8 cellular contexts compared by ENCODE assay signal in the genomic region with DNA sequence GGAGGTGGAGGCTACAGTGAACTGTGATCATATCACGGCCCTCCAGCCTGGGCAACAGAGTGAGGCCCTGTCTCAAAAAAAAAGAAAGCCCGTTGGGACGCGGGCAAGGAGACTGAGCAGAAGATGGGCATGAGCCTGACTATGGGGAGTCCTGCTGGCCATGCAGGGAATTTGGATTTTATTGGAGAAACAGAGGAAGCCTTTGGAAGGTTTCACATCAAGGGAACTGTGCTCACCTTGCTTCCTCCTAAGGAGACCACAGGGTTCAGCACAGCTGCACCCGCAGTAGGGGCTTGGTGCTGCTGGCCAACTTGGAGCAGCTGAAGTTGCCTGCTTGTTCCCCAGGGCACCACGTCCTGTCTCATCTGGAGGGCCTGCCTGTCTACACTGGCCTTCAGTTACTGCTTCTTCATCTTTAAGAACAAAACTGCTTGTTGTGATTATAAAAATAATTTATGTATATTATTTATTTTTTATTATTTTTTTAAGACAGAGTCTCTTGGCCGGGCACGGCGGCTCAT. TPM values are rescaled to one million over a fixed set of nuclear protein-coding genes. Genes with fewer than 3 reads are reported as not detected.
A peak's percentile ranks its signal among the peaks of the same experiment; 100 is the strongest.
DNase-seq lines count a peak whose midpoint lies in the region; ATAC-seq, FAIRE-seq and TF ChIP-seq lines count a peak whose summit lies in the region.

No MANE protein-coding gene starts in this region.

- H3F3A ChIP-seq in Loucy (ENCODE audit: low read depth) = no peaks in the 10 kb centered on the region

- intact Hi-C loops in colonic mucosa (cut with DNase I) = no loop called here

- no peaks in the 10 kb centered on the region for H4K20me1 ChIP-seq in Loucy (ENCODE audit: insufficient read depth, low read length, poor library complexity, severe bottlenecking)

- no peaks in the 10 kb centered on the region for H3K9me2 ChIP-seq in Loucy (replicated peaks; ENCODE audit: low read depth, low read length)

- in situ Hi-C loops in Caki2 (cut with HindIII; ENCODE audit: low pct_unique_long_range_greater_than_20kb, low sequenced_read_pairs) = no loop called here

- H3K4me1 ChIP-seq in Loucy (ENCODE audit: insufficient read depth, low read length, poor library complexity, severe bottlenecking) = peaks cover 10% of the 10 kb centered on the region
- peaks cover 5% of the 10 kb centered on the region for H3K4me1 ChIP-seq in colonic mucosa
- peaks cover 4% of the 10 kb centered on the region for H3K4me1 ChIP-seq in parathyroid adenoma

- H3K36me3 ChIP-seq in Loucy (ENCODE audit: insufficient read depth, low read length) = no peaks in the 10 kb centered on the region
- H3K36me3 ChIP-seq in colonic mucosa = no peaks in the 10 kb centered on the region
- H3K36me3 ChIP-seq in parathyroid adenoma (ENCODE audit: control insufficient read depth, insufficient read depth, low read length) = no peaks in the 10 kb centered on the region

- H2AFZ ChIP-seq in Loucy (ENCODE audit: low read length) (no peak overlapping the region), parathyroid adenoma (peak overlapping the region; percentile 86)

- no peak for FAIRE-seq in GM19239 (lab: Jason Lieb, UNC)

- H3K4me2 ChIP-seq in Loucy (ENCODE audit: low read depth, low read length, poor library complexity, severe bottlenecking) (peak overlapping the region; percentile 96), parathyroid adenoma (ENCODE audit: low read length) (peak overlapping the region; percentile 85)

- DNase-seq in Caki2 (ENCODE audit: low read depth) (peak; percentile 35), colonic mucosa (no peak), GM19239 (ENCODE audit: insufficient read length, low spot score) (no peak), NCI-H748 treated with DMSO at 0.1 percent for 48 hours (lab: John Stamatoyannopoulos, UW) (no peak)

- TF ChIP-seq CTCF in Loucy (conservative IDR thresholded peaks at IDR 0.05; ENCODE audit: low read length) (no peak), colonic mucosa (IDR thresholded peaks at IDR 0.05) (no peak), parathyroid adenoma (IDR thresholded peaks at IDR 0.05) (no peak)

- H3K27me3 ChIP-seq in Loucy (ENCODE audit: insufficient read depth, low read length, poor library complexity, severe bottlenecking) = no peaks in the 10 kb centered on the region
- H3K27me3 ChIP-seq in colonic mucosa = no peaks in the 10 kb centered on the region
- H3K27me3 ChIP-seq in parathyroid adenoma (ENCODE audit: control insufficient read depth, insufficient read depth, low read length) = no peaks in the 10 kb centered on the region

- H3K9me3 ChIP-seq in Loucy (ENCODE audit: insufficient read depth, low read depth, low read length) (no peaks in the 10 kb centered on the region), colonic mucosa (no peaks in the 10 kb centered on the region), parathyroid adenoma (ENCODE audit: control insufficient read depth, low read length) (no peaks in the 10 kb centered on the region)

- ATAC-seq in HG02571 (IDR thresholded peaks at IDR 0.05; ENCODE audit: unreplicated experiment) (no peak), HG03135 (IDR thresholded peaks at IDR 0.05; ENCODE audit: unreplicated experiment) (no peak)

- no peak overlapping the region for H3K9ac ChIP-seq in Loucy (ENCODE audit: low read depth, low read length, poor library complexity, severe bottlenecking)
- H3K9ac ChIP-seq in colonic mucosa (ENCODE audit: low read depth in 2 of 2, low read length in 2 of 2) = peak overlapping the region; percentile 69 to 86
- no peak overlapping the region for H3K9ac ChIP-seq in parathyroid adenoma

- H3K79me2 ChIP-seq in Loucy (ENCODE audit: insufficient read depth, low read length) = peaks cover 2% of the 10 kb centered on the region; the same call in 1 of the 2 replicates
- peaks cover 17% of the 10 kb centered on the region for H3K79me2 ChIP-seq in parathyroid adenoma

- H3K27ac ChIP-seq in colonic mucosa = peak overlapping the region; percentile 51
- no peak overlapping the region for H3K27ac ChIP-seq in parathyroid adenoma

- no peak overlapping the region for H3K4me3 ChIP-seq in Loucy (ENCODE audit: low read length, poor library complexity, severe bottlenecking)
- H3K4me3 ChIP-seq in colonic mucosa = peak overlapping the region; percentile 89
- peak overlapping the region; percentile 81 for H3K4me3 ChIP-seq in parathyroid adenoma (ENCODE audit: low read depth, low read length)

RNA-seq across cellular contexts. Expression of a gene that starts 1.5 kb away (rescaled TPM):
- 8.9 and 32.5 TPM in 2 replicates for total RNA-seq in Caki2 (2014; rRNA removed; shearing (Covaris generic); ENCODE audit: low replicate concordance)
- 10 to 100 TPM; 23.2 to 36.3 TPM for total RNA-seq in colonic mucosa

RNA-seq across cellular contexts. Expression of a gene that starts 4.9 kb away (rescaled TPM):
- total RNA-seq in Caki2 (2014; rRNA removed; shearing (Covaris generic); ENCODE audit: low replicate concordance) = 60.7 and 74.9 TPM in 2 replicates
- 10 to 100 TPM; 19.3 to 40.0 TPM for total RNA-seq in colonic mucosa

RNA-seq across cellular contexts. Expression of a gene that starts 40.7 kb away (rescaled TPM):
- 10.2 and 16.7 TPM in 2 replicates for total RNA-seq in Caki2 (2014; rRNA removed; shearing (Covaris generic); ENCODE audit: low replicate concordance)
- total RNA-seq in colonic mucosa = 100 to 1,000 TPM in 1 of 2 donors, 10 to 100 TPM in 1; 61.4 to 105 TPM

Comparison
In these comparisons a context has a peak if more than half of its experiments do, and no peak if none do; other contexts are left out.
1. H3K9ac ChIP-seq: peak in colonic mucosa (2 of 2); none in Loucy (single experiment) and parathyroid adenoma (single experiment).